In genomic region chr11:96036863-96037262, GRCh38 we compare ENCODE assay signal across 21 cellular contexts.
A peak's percentile ranks its signal among the peaks of the same experiment; 100 is the strongest.
DNase-seq lines count a peak whose midpoint lies in the region; ATAC-seq, FAIRE-seq and TF ChIP-seq lines count a peak whose summit lies in the region.
"Had no signal": no experiment of that assay in that cellular context is flagged by ENCODE, and none has a peak within 500 bp of the region (broad histone marks: within the 10 kb centered on the region; RNA-seq: fewer than 3 reads in every experiment).

No MANE protein-coding gene starts in this region.

- no peak for ATAC-seq in Right ventricle myocardium inferior
- ATAC-seq in effector memory CD8-positive, alpha-beta T cell (replicated peaks) = no peak
- ATAC-seq in activated T-cell treated with anti-CD3 and anti-CD28 coated beads, Interleukin-2, amount 50 U/mL, for 72 hours (replicated peaks in 1 of 2) = no peak
- ATAC-seq: gastroesophageal sphincter, HepG2 had no signal

- TF ChIP-seq CTCF in Caco-2 (IDR thresholded peaks at IDR 0.05; ENCODE audit: insufficient read depth in 1 of 2, low read depth in 1 of 2, low read length in 1 of 2, severe bottlenecking in 1 of 2, unreplicated experiment in 1 of 2) = no peak
- TF ChIP-seq CTCF in bronchial epithelial cell (IDR thresholded peaks at IDR 0.05; ENCODE audit: insufficient read depth, low read length, severe bottlenecking) = no peak
- TF ChIP-seq CTCF in nephron (IDR thresholded peaks at IDR 0.05; ENCODE audit: unreplicated experiment in 3 of 3) = no peak

- CTCF ChIA-PET in Caco-2 (lab: Charles Lee) = interaction anchor here (0.9 to 1.0 kb wide), 2 partner anchors 188 to 201 kb away, joined by 3 read pairs; no protein-coding TSS in a partner anchor

- H3K27me3 Mint-ChIP-seq in Caco-2 (ENCODE audit: insufficient read depth, unreplicated experiment) (no peaks in the 10 kb centered on the region), nephron (ENCODE audit: low read depth) (no peaks in the 10 kb centered on the region)
- no peaks in the 10 kb centered on the region for H3K27me3 Mint-ChIP-seq in effector memory CD8-positive, alpha-beta T cell
- no peaks in the 10 kb centered on the region for H3K27me3 Mint-ChIP-seq in activated T-cell treated with anti-CD3 and anti-CD28 coated beads, Interleukin-2, amount 50 U/mL, for 72 hours (ENCODE audit: low read depth)
- H3K27me3 Mint-ChIP-seq: activated CD4-positive, alpha-beta T cell treated with anti-CD3 and anti-CD28 coated beads, Interleukin-2, amount 10 ng/mL, durations not matched to agents 24 days and 14 days had no signal

- H3K4me1 Mint-ChIP-seq in Caco-2 (ENCODE audit: low read depth, unreplicated experiment) = peaks cover 14% of the 10 kb centered on the region
- peaks cover 54% of the 10 kb centered on the region for H3K4me1 Mint-ChIP-seq in nephron
- H3K4me1 Mint-ChIP-seq in effector memory CD8-positive, alpha-beta T cell (ENCODE audit: low read depth in 2 of 2) = peaks cover 1 to 18% of the 10 kb centered on the region in 2 donors
- peaks cover 4% of the 10 kb centered on the region for H3K4me1 Mint-ChIP-seq in activated T-cell treated with anti-CD3 and anti-CD28 coated beads, Interleukin-2, amount 50 U/mL, for 72 hours (ENCODE audit: low read depth)
- H3K4me1 Mint-ChIP-seq: activated CD4-positive, alpha-beta T cell treated with anti-CD3 and anti-CD28 coated beads, Interleukin-2, amount 10 ng/mL, durations not matched to agents 24 days and 14 days had no signal

- H3K9me3 ChIP-seq in Caco-2 = no peaks in the 10 kb centered on the region
- H3K9me3 ChIP-seq: gastroesophageal sphincter, mucosa of descending colon had no signal

- no peaks in the 10 kb centered on the region for H3K27me3 ChIP-seq in Caco-2 (replicated peaks; ENCODE audit: control insufficient read depth, insufficient read depth, low read length)
- H3K27me3 ChIP-seq in bronchial epithelial cell (ENCODE audit: control insufficient read depth, insufficient read depth, low read length) = no peaks in the 10 kb centered on the region
- H3K27me3 ChIP-seq: gastroesophageal sphincter had no signal

- FAIRE-seq in bronchial epithelial cell (lab: Jason Lieb, UNC) = no peak
- FAIRE-seq: G401.6, H1, HepG2 had no signal

- H3K4me3 ChIP-seq in Caco-2 (ENCODE audit: low read depth, low read length) (no peak overlapping the region), bronchial epithelial cell (ENCODE audit: low read depth, low read length) (no peak overlapping the region)
- H3K4me3 ChIP-seq: gastroesophageal sphincter, mucosa of descending colon had no signal

- H3K9me3 Mint-ChIP-seq in Caco-2 (ENCODE audit: unreplicated experiment) (no peaks in the 10 kb centered on the region), nephron (no peaks in the 10 kb centered on the region)
- no peaks in the 10 kb centered on the region for H3K9me3 Mint-ChIP-seq in effector memory CD8-positive, alpha-beta T cell
- H3K9me3 Mint-ChIP-seq in activated T-cell treated with anti-CD3 and anti-CD28 coated beads, Interleukin-2, amount 50 U/mL, for 72 hours = no peaks in the 10 kb centered on the region
- H3K9me3 Mint-ChIP-seq: activated CD4-positive, alpha-beta T cell treated with anti-CD3 and anti-CD28 coated beads, Interleukin-2, amount 10 ng/mL, durations not matched to agents 24 days and 14 days had no signal

- DNase-seq in Caco-2 (no peak), NCI-H2107 (lab: John Stamatoyannopoulos, UW) (peak; percentile 15), bronchial epithelial cell (ENCODE audit: low read depth) (peak; percentile 40), NOMO-1 treated with DMSO at 0.1 percent for 48 hours (lab: John Stamatoyannopoulos, UW; ENCODE audit: unreplicated experiment) (no peak), Right ventricle myocardium inferior (ENCODE audit: missing footprints) (no peak)
- no peak for DNase-seq in effector memory CD8-positive, alpha-beta T cell
- DNase-seq in activated T-cell treated with anti-CD3 and anti-CD28 coated beads, Interleukin-2, amount 50 U/mL, for 72 hours = no peak
- DNase-seq: activated CD4-positive, alpha-beta T cell treated with anti-CD3 and anti-CD28 coated beads, Interleukin-2, amount 10 ng/mL, durations not matched to agents 24 days and 14 days; activated effector memory CD4-positive, alpha-beta T cell treated with Interleukin-2 at 50 U/mL for 16 hours; central memory CD4-positive, alpha-beta T cell; left colon; mucosa of descending colon; NCI-H1436 treated with DMSO at 0.1 percent for 48 hours; NCI-H510A treated with DMSO at 0.1 percent for 48 hours; SHP77 treated with DMSO at 0.1 percent for 48 hours; T-helper 1 cell had no signal

- H3K36me3 ChIP-seq in Caco-2 (ENCODE audit: control insufficient read depth, insufficient read depth, low read length) (no peaks in the 10 kb centered on the region), bronchial epithelial cell (ENCODE audit: control insufficient read depth, insufficient read depth, low read length) (no peaks in the 10 kb centered on the region)
- H3K36me3 ChIP-seq: gastroesophageal sphincter had no signal

- POLR2A ChIA-PET in Caco-2 (lab: Charles Lee) = no interaction called here

- intact Hi-C loops in Caco-2 (cut with micrococcal nuclease; ENCODE audit: unreplicated experiment) = no loop called here
- intact Hi-C loops in Right ventricle myocardium inferior (cut with DNase I) = no loop called here

- H3K4me1 ChIP-seq in Caco-2 = peaks cover 14% of the 10 kb centered on the region

- BruUV-seq in Caco-2 (replicated peaks; lab: Mats Ljungman, UMichigan) = no TSS peak

- H3K4me3 Mint-ChIP-seq in Caco-2 (ENCODE audit: unreplicated experiment) = no peak overlapping the region
- H3K4me3 Mint-ChIP-seq in nephron = no peak overlapping the region
- no peak overlapping the region for H3K4me3 Mint-ChIP-seq in effector memory CD8-positive, alpha-beta T cell
- no peak overlapping the region for H3K4me3 Mint-ChIP-seq in activated T-cell treated with anti-CD3 and anti-CD28 coated beads, Interleukin-2, amount 50 U/mL, for 72 hours
- H3K4me3 Mint-ChIP-seq: activated CD4-positive, alpha-beta T cell treated with anti-CD3 and anti-CD28 coated beads, Interleukin-2, amount 10 ng/mL, durations not matched to agents 24 days and 14 days had no signal

- H3K27ac Mint-ChIP-seq in Caco-2 (ENCODE audit: unreplicated experiment) (peak overlapping the region; percentile 20), nephron (peak overlapping the region in 2 of 3 experiments; percentile 3 to 80)
- no peak overlapping the region for H3K27ac Mint-ChIP-seq in effector memory CD8-positive, alpha-beta T cell
- H3K27ac Mint-ChIP-seq in activated T-cell treated with anti-CD3 and anti-CD28 coated beads, Interleukin-2, amount 50 U/mL, for 72 hours = no peak overlapping the region
- H3K27ac Mint-ChIP-seq: activated CD4-positive, alpha-beta T cell treated with anti-CD3 and anti-CD28 coated beads, Interleukin-2, amount 10 ng/mL, durations not matched to agents 24 days and 14 days had no signal

- H3K36me3 Mint-ChIP-seq in Caco-2 (ENCODE audit: insufficient read depth, unreplicated experiment) (no peaks in the 10 kb centered on the region), nephron (ENCODE audit: low read depth) (peaks cover 11% of the 10 kb centered on the region)
- peaks cover 3% of the 10 kb centered on the region for H3K36me3 Mint-ChIP-seq in effector memory CD8-positive, alpha-beta T cell (ENCODE audit: insufficient read depth)
- peaks cover 8 to 20% of the 10 kb centered on the region in 2 donors for H3K36me3 Mint-ChIP-seq in activated T-cell treated with anti-CD3 and anti-CD28 coated beads, Interleukin-2, amount 50 U/mL, for 72 hours (ENCODE audit: insufficient read depth in 2 of 2)

Comparison
In these comparisons a context has a peak if more than half of its experiments do, and no peak if none do; other contexts are left out.
1. DNase-seq: peak in NCI-H2107 (single experiment) and bronchial epithelial cell (single experiment); none in Caco-2 (0 of 2), NOMO-1 treated with DMSO at 0.1 percent for 48 hours (single experiment), Right ventricle myocardium inferior (single experiment), effector memory CD8-positive, alpha-beta T cell (0 of 3) and activated T-cell treated with anti-CD3 and anti-CD28 coated beads, Interleukin-2, amount 50 U/mL, for 72 hours (0 of 2).
2. H3K27ac Mint-ChIP-seq: peak in Caco-2 (single experiment) and nephron (2 of 3); none in effector memory CD8-positive, alpha-beta T cell (0 of 2) and activated T-cell treated with anti-CD3 and anti-CD28 coated beads, Interleukin-2, amount 50 U/mL, for 72 hours (single experiment).